Comparison of ENCODE assay signal across 16 cellular contexts in the genomic region with DNA sequence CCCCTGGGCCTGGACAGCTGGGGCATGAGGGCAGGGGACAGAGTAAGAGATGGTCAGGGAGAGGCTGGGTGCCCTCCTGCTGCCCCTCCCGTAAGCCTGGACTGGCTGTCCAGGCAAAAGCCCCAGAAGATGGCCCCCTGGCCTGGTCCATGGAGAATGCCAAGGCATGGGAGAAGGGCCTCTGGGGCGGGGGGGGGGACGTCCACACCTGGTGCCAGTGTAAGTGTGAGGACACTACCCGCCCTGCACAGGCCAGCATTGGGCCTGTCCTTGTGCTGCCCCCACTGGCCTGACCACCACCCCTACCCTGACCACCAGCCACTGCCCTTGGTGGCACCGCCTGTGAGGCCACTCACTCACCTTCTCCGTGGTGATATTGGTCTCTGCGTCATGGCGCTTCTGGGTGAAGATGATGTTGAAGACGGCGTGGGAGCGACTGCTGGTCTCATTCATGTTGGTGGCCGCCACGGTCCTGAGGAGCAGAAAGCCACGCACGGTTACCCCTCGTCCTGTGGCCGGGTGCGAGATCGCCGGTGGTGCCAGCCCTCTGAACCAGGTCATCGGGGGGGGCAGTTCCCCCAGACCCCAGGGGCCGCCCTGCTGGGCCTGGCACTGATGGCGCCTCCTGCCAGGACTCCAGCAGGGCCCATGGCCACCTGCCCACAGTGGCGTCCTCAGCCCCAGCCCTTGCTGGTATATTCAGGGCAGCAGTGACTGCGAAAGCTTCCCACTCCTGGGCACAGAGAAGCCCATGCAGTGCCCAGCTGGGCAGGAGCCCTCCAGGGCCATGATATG. TPM values are rescaled to one million over a fixed set of nuclear protein-coding genes. Genes with fewer than 3 reads are reported as not detected.
"Had no signal": no experiment of that assay in that cellular context is flagged by ENCODE, and none has a peak within 500 bp of the region (broad histone marks: within the 10 kb centered on the region; RNA-seq: fewer than 3 reads in every experiment).

No MANE protein-coding gene starts in this region.

- H3K27ac ChIP-seq: brain microvascular endothelial cell, esophagus squamous epithelium, neutrophil, VCaP had no signal

- H3K36me3 Mint-ChIP-seq: activated CD4-positive, alpha-beta memory T cell treated with anti-CD3 and anti-CD28 coated beads for 36 hours; activated naive CD8-positive, alpha-beta T cell treated with anti-CD3 and anti-CD28 coated beads, Interleukin-2, amount 10 ng/mL, durations not matched to agents 7 days and 5 days had no signal

- H3K27me3 ChIP-seq: brain microvascular endothelial cell, neutrophil had no signal

- H3K4me1 Mint-ChIP-seq: activated naive CD8-positive, alpha-beta T cell treated with anti-CD3 and anti-CD28 coated beads, Interleukin-2, amount 10 ng/mL, durations not matched to agents 7 days and 5 days had no signal

- H3K4me1 ChIP-seq: esophagus squamous epithelium had no signal

- ATAC-seq: sciatic nerve, SK-N-SH treated with all-trans-retinoic acid at 6 μM for 48 hours had no signal

- H3K27ac Mint-ChIP-seq: activated CD4-positive, alpha-beta memory T cell treated with anti-CD3 and anti-CD28 coated beads for 36 hours; activated naive CD8-positive, alpha-beta T cell treated with anti-CD3 and anti-CD28 coated beads, Interleukin-2, amount 10 ng/mL, durations not matched to agents 7 days and 5 days; activated T-cell treated with anti-CD3 and anti-CD28 coated beads, Interleukin-2, amount 50 U/mL, for 72 hours had no signal

- H3K9me3 Mint-ChIP-seq: activated CD4-positive, alpha-beta memory T cell treated with anti-CD3 and anti-CD28 coated beads for 36 hours; activated naive CD8-positive, alpha-beta T cell treated with anti-CD3 and anti-CD28 coated beads, Interleukin-2, amount 10 ng/mL, durations not matched to agents 7 days and 5 days; activated T-cell treated with anti-CD3 and anti-CD28 coated beads, Interleukin-2, amount 50 U/mL, for 72 hours had no signal

- H3K27me3 Mint-ChIP-seq: activated CD4-positive, alpha-beta memory T cell treated with anti-CD3 and anti-CD28 coated beads for 36 hours; activated naive CD8-positive, alpha-beta T cell treated with anti-CD3 and anti-CD28 coated beads, Interleukin-2, amount 10 ng/mL, durations not matched to agents 7 days and 5 days had no signal

- H3K9me3 ChIP-seq: esophagus squamous epithelium, neutrophil had no signal

- H3K36me3 ChIP-seq: brain microvascular endothelial cell, esophagus squamous epithelium, neutrophil had no signal

- H3K4me3 Mint-ChIP-seq: activated CD4-positive, alpha-beta memory T cell treated with anti-CD3 and anti-CD28 coated beads for 36 hours; activated naive CD8-positive, alpha-beta T cell treated with anti-CD3 and anti-CD28 coated beads, Interleukin-2, amount 10 ng/mL, durations not matched to agents 7 days and 5 days; activated T-cell treated with anti-CD3 and anti-CD28 coated beads, Interleukin-2, amount 50 U/mL, for 72 hours had no signal

- H3K4me3 ChIP-seq: esophagus squamous epithelium had no signal

- DNase-seq: activated CD4-positive, alpha-beta T cell treated with anti-CD3 and anti-CD28 coated beads for 1 hour; activated CD8-positive, alpha-beta memory T cell treated with anti-CD3 and anti-CD28 coated beads, Interleukin-2, amount 50 U/mL, for 48 hours; activated gamma-delta T cell treated with Interleukin-2 at 50 U/mL for 16 hours; activated naive CD8-positive, alpha-beta T cell treated with anti-CD3 and anti-CD28 coated beads, Interleukin-2, amount 10 ng/mL, durations not matched to agents 7 days and 5 days; brain microvascular endothelial cell; effector CD8-positive, alpha-beta T cell; esophagus squamous epithelium; kidney glomerular epithelial cell; midbrain had no signal

RNA-seq across cellular contexts. Expression of gene KIF1A, which starts 35.2 kb away (rescaled TPM):
- total RNA-seq: fibroblast of villous mesenchyme had no signal
